ENCODE assay signal across 8 cellular contexts in genomic region chr12:120199595-120200306, GRCh38. TPM values are rescaled to one million over a fixed set of nuclear protein-coding genes. Genes with fewer than 3 reads are reported as not detected.
DNase-seq lines count a peak whose midpoint lies in the region; ATAC-seq lines count a peak whose summit lies in the region.

No MANE protein-coding gene starts in this region.

- H2AFZ ChIP-seq in neuron (ENCODE audit: low read depth, low read length): no peak overlapping the region

- CTCF ChIA-PET in activated CD4-positive, alpha-beta T cell treated with anti-CD3 and anti-CD28 coated beads, Interleukin-2, amount 10 ng/mL, durations not matched to agents 7 days and 5 days (lab: Charles Lee): interaction anchor here (0.6 to 4.2 kb wide), 7 partner anchors 12 to 112 kb away, joined by 3 to 76 read pairs (median 17); partner anchors contain the start of genes RNU4-1 and RNU4-2

- no peaks in the 10 kb centered on the region for H3K27me3 ChIP-seq in neuron (ENCODE audit: insufficient read depth, low read length)

- POLR2A ChIA-PET in activated CD4-positive, alpha-beta T cell treated with anti-CD3 and anti-CD28 coated beads, Interleukin-2, amount 10 ng/mL, durations not matched to agents 7 days and 5 days (lab: Charles Lee): interaction anchor here (1.9 kb wide), 1 partner anchor 32 kb away, joined by 13 read pairs; no protein-coding TSS in a partner anchor

- H3K4me1 Mint-ChIP-seq in activated CD4-positive, alpha-beta T cell treated with anti-CD3 and anti-CD28 coated beads, Interleukin-2, amount 10 ng/mL, durations not matched to agents 7 days and 5 days: peaks cover 53% of the 10 kb centered on the region

- peaks cover 45% of the 10 kb centered on the region for H3K36me3 ChIP-seq in neuron (ENCODE audit: insufficient read depth, low read length)

- H3K4me1 ChIP-seq in neuron (ENCODE audit: insufficient read depth, low read length): peaks cover 29% of the 10 kb centered on the region

- H3K27me3 Mint-ChIP-seq in activated CD4-positive, alpha-beta T cell treated with anti-CD3 and anti-CD28 coated beads, Interleukin-2, amount 10 ng/mL, durations not matched to agents 7 days and 5 days: no peaks in the 10 kb centered on the region

- peaks cover 49% of the 10 kb centered on the region for H3K36me3 Mint-ChIP-seq in activated CD4-positive, alpha-beta T cell treated with anti-CD3 and anti-CD28 coated beads, Interleukin-2, amount 10 ng/mL, durations not matched to agents 7 days and 5 days (ENCODE audit: low read depth)

- peak overlapping the region; percentile 98 for H3K4me3 Mint-ChIP-seq in activated CD4-positive, alpha-beta T cell treated with anti-CD3 and anti-CD28 coated beads, Interleukin-2, amount 10 ng/mL, durations not matched to agents 7 days and 5 days

- peak overlapping the region; percentile 98 for H3K27ac Mint-ChIP-seq in activated CD4-positive, alpha-beta T cell treated with anti-CD3 and anti-CD28 coated beads, Interleukin-2, amount 10 ng/mL, durations not matched to agents 7 days and 5 days

- H3K4me3 ChIP-seq in neuron (ENCODE audit: low read length): peak overlapping the region; percentile 97

- no peaks in the 10 kb centered on the region for H3K9me3 ChIP-seq in neuron (ENCODE audit: low read length)

- no peaks in the 10 kb centered on the region for H3K9me3 Mint-ChIP-seq in activated CD4-positive, alpha-beta T cell treated with anti-CD3 and anti-CD28 coated beads, Interleukin-2, amount 10 ng/mL, durations not matched to agents 7 days and 5 days

- peak; percentile 51 for ATAC-seq in esophagus mucosa
- no peak for ATAC-seq in left lobe of liver

- peak; percentile 30 for DNase-seq in activated T-cell treated with anti-CD3 and anti-CD28 coated beads for 48 hours (ENCODE audit: low read depth)
- DNase-seq in activated T-cell treated with anti-CD3 and anti-CD28 coated beads for 4 hours: no peak
- DNase-seq in activated CD4-positive, alpha-beta T cell treated with anti-CD3 and anti-CD28 coated beads, Interleukin-2, amount 10 ng/mL, durations not matched to agents 7 days and 5 days: no peak
- DNase-seq in anterior cingulate cortex (lab: John Stamatoyannopoulos, UW): no peak
- no peak for DNase-seq in middle frontal gyrus (ENCODE audit: extremely low spot score, low spot score)
- no peak for DNase-seq in left lobe of liver (ENCODE audit: low spot score)

RNA-seq across cellular contexts. Expression of gene RPLP0, which starts 1.2 kb away (rescaled TPM):
- 1,000 to 10,000 TPM; 1,972 to 2,164 TPM for total RNA-seq in activated CD4-positive, alpha-beta T cell treated with anti-CD3 and anti-CD28 coated beads, Interleukin-2, amount 10 ng/mL, durations not matched to agents 7 days and 5 days
- 3,286 TPM for total RNA-seq in esophagus mucosa
- total RNA-seq in left lobe of liver: 743 TPM

RNA-seq across cellular contexts. Expression of gene GCN1, which starts 5.2 kb away (rescaled TPM):
- 10 to 100 TPM; 90.2 to 95.5 TPM for total RNA-seq in activated CD4-positive, alpha-beta T cell treated with anti-CD3 and anti-CD28 coated beads, Interleukin-2, amount 10 ng/mL, durations not matched to agents 7 days and 5 days
- total RNA-seq in esophagus mucosa (65.0 TPM), left lobe of liver (42.7 TPM)
